ENCODE assay signal across 27 cellular contexts in genomic region chr6:4588581-4588980, GRCh38.
"Had no signal": no experiment of that assay in that cellular context is flagged by ENCODE, and none has a peak within 500 bp of the region (broad histone marks: within the 10 kb centered on the region; RNA-seq: fewer than 3 reads in every experiment).

No MANE protein-coding gene starts in this region.

- ATAC-seq: effector memory CD8-positive, alpha-beta T cell; gastrocnemius medialis; gastroesophageal sphincter; heart left ventricle; heart right ventricle had no signal

- H3K27ac ChIP-seq: colonic mucosa, coronary artery, dorsolateral prefrontal cortex, epithelial cell of prostate, esophagus squamous epithelium, foreskin keratinocyte, gastrocnemius medialis, gastroesophageal sphincter, heart left ventricle, heart right ventricle had no signal

- H3K9me3 ChIP-seq: colonic mucosa, esophagus squamous epithelium, gastrocnemius medialis, gastroesophageal sphincter, heart left ventricle, heart right ventricle had no signal

- H3K9me3 Mint-ChIP-seq: dendritic cell treated with granulocyte-macrophage colony-stimulating factor and Interleukin-4, amounts not matched to agents 40 ng/mL and 50 ng/mL, for 4 days; effector memory CD8-positive, alpha-beta T cell; endodermal cell had no signal

- H3K27ac Mint-ChIP-seq: dendritic cell treated with granulocyte-macrophage colony-stimulating factor and Interleukin-4, amounts not matched to agents 40 ng/mL and 50 ng/mL, for 4 days; effector memory CD8-positive, alpha-beta T cell; endodermal cell had no signal

- FAIRE-seq: colon, endometrium, endothelial cell of umbilical vein, frontal cortex had no signal

- H3K27me3 ChIP-seq: colonic mucosa, dorsolateral prefrontal cortex, esophagus squamous epithelium, foreskin keratinocyte, gastrocnemius medialis, gastroesophageal sphincter, heart left ventricle, heart right ventricle had no signal

- DNase-seq: colonic mucosa; cortex of kidney; dermis blood vessel endothelial cell; dorsolateral prefrontal cortex; effector CD4-positive, alpha-beta T cell; effector CD8-positive, alpha-beta T cell; effector memory CD4-positive, alpha-beta T cell; effector memory CD8-positive, alpha-beta T cell; endodermal cell; erythroblast; esophagus squamous epithelium; foreskin fibroblast; foreskin melanocyte; gastrocnemius medialis; glutamatergic neuron; head of caudate nucleus; heart left ventricle; heart right ventricle had no signal

- H3K4me3 ChIP-seq: colonic mucosa, coronary artery, dorsolateral prefrontal cortex, esophagus squamous epithelium, gastrocnemius medialis, gastroesophageal sphincter, heart left ventricle, heart right ventricle had no signal

- H3K4me1 ChIP-seq: colonic mucosa, gastrocnemius medialis had no signal

- H3K36me3 ChIP-seq: colonic mucosa, esophagus squamous epithelium, gastrocnemius medialis, gastroesophageal sphincter, heart left ventricle, heart right ventricle had no signal

- H3K27me3 Mint-ChIP-seq: dendritic cell treated with granulocyte-macrophage colony-stimulating factor and Interleukin-4, amounts not matched to agents 40 ng/mL and 50 ng/mL, for 4 days had no signal

- H3K4me3 Mint-ChIP-seq: dendritic cell treated with granulocyte-macrophage colony-stimulating factor and Interleukin-4, amounts not matched to agents 40 ng/mL and 50 ng/mL, for 4 days; effector memory CD8-positive, alpha-beta T cell; endodermal cell had no signal
